ENCODE assay signal across 17 cellular contexts in the genomic region with DNA sequence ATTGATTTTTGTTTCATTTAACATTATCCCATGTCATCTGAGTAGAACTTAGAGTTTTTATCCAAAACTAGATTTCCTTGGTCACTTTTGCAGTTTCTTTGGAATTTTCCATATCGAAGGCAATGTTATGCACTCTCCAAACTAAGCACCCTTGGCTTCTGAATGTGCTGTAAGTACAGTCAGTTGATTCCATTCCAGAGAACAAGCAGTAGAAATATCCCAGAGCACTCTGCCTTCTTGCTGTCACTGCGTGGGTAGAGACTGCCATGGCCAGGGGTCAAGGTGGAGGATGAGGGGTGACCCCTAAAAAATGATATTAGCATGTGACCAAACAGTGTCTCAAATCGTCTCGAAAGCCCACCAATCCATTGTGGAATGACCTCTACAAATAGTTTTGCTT. TPM values are rescaled to one million over a fixed set of nuclear protein-coding genes. Genes with fewer than 3 reads are reported as not detected.
"Had no signal": no experiment of that assay in that cellular context is flagged by ENCODE, and none has a peak within 500 bp of the region (broad histone marks: within the 10 kb centered on the region; RNA-seq: fewer than 3 reads in every experiment).

No MANE protein-coding gene starts in this region.

- H3K4me3 ChIP-seq: neural progenitor cell had no signal

- H3K27ac ChIP-seq: neural progenitor cell had no signal

- ATAC-seq: activated naive CD8-positive, alpha-beta T cell treated with anti-CD3 and anti-CD28 coated beads, Interleukin-2, amount 50 U/mL, for 24 hours; activated T-helper 17 cell treated with anti-CD3 and anti-CD28 coated beads, Interleukin-2, amount 50 U/mL, for 72 hours; effector memory CD8-positive, alpha-beta T cell had no signal

- H3K36me3 ChIP-seq: neural progenitor cell had no signal

- H3K27me3 Mint-ChIP-seq: naive B cell had no signal

- H3K4me1 ChIP-seq: neural progenitor cell had no signal

- H3K9ac ChIP-seq: neural progenitor cell had no signal

- DNase-seq: activated CD4-positive, alpha-beta T cell treated with anti-CD3 and anti-CD28 coated beads, Interleukin-2, amount 50 U/mL, for 1 hour; activated naive CD4-positive, alpha-beta T cell treated with anti-CD3 and anti-CD28 coated beads for 36 hours; activated naive CD8-positive, alpha-beta T cell treated with anti-CD3 and anti-CD28 coated beads, Interleukin-2, amount 50 U/mL, for 24 hours; activated T-cell treated with anti-CD3 and anti-CD28 coated beads for 4 hours; aorta; dermis blood vessel endothelial cell; effector memory CD8-positive, alpha-beta T cell; foreskin melanocyte; head of caudate nucleus; naive B cell; stimulated activated CD4-positive, alpha-beta T cell treated with anti-CD3 and anti-CD28 coated beads, Interleukin-2, amount 100 ng/mL, for 48 hours; stimulated activated naive CD4-positive, alpha-beta T cell; substantia nigra; T-helper 9 cell had no signal

- H3K4me1 Mint-ChIP-seq: activated T-helper 17 cell treated with anti-CD3 and anti-CD28 coated beads, Interleukin-2, amount 50 U/mL, for 72 hours had no signal

- H3K27ac Mint-ChIP-seq: activated naive CD4-positive, alpha-beta T cell treated with anti-CD3 and anti-CD28 coated beads for 36 hours; activated naive CD8-positive, alpha-beta T cell treated with anti-CD3 and anti-CD28 coated beads, Interleukin-2, amount 50 U/mL, for 24 hours; activated T-helper 17 cell treated with anti-CD3 and anti-CD28 coated beads, Interleukin-2, amount 50 U/mL, for 72 hours; effector memory CD8-positive, alpha-beta T cell; neural progenitor cell had no signal

- H3K4me3 Mint-ChIP-seq: activated naive CD4-positive, alpha-beta T cell treated with anti-CD3 and anti-CD28 coated beads for 36 hours; activated naive CD8-positive, alpha-beta T cell treated with anti-CD3 and anti-CD28 coated beads, Interleukin-2, amount 50 U/mL, for 24 hours; activated T-helper 17 cell treated with anti-CD3 and anti-CD28 coated beads, Interleukin-2, amount 50 U/mL, for 72 hours; effector memory CD8-positive, alpha-beta T cell; naive B cell; neural progenitor cell had no signal

- H3K27me3 ChIP-seq: neural progenitor cell had no signal

- H3K9me3 Mint-ChIP-seq: activated naive CD4-positive, alpha-beta T cell treated with anti-CD3 and anti-CD28 coated beads for 36 hours; activated naive CD8-positive, alpha-beta T cell treated with anti-CD3 and anti-CD28 coated beads, Interleukin-2, amount 50 U/mL, for 24 hours; activated T-helper 17 cell treated with anti-CD3 and anti-CD28 coated beads, Interleukin-2, amount 50 U/mL, for 72 hours; effector memory CD8-positive, alpha-beta T cell; naive B cell; neural progenitor cell had no signal

RNA-seq across cellular contexts. Expression of gene PIP5K1B, which starts 36.2 kb away (rescaled TPM):
- total RNA-seq: dermis blood vessel endothelial cell, osteocyte had no signal
